In genomic region chr20:50724851-50725721, GRCh38 we compare ENCODE assay signal across 8 cellular contexts. TPM values are rescaled to one million over a fixed set of nuclear protein-coding genes. Genes with fewer than 3 reads are reported as not detected.
A peak's percentile ranks its signal among the peaks of the same experiment; 100 is the strongest.
DNase-seq lines count a peak whose midpoint lies in the region; ATAC-seq lines count a peak whose summit lies in the region.

No MANE protein-coding gene starts in this region.

- DNase-seq in AG20443 (ENCODE audit: low spot score) (peak; percentile 90), M059J (ENCODE audit: low read depth) (peak; percentile 100), anterior cingulate cortex (lab: John Stamatoyannopoulos, UW) (peak in 39 of 58 donors; percentile 4 to 72 (median 36)), kidney tubule cell (ENCODE audit: low spot score) (peak; percentile 99), midbrain (lab: John Stamatoyannopoulos, UW) (no peak)
- peak; percentile 65 to 84 (median 73) for DNase-seq in stimulated activated CD4-positive, alpha-beta T cell treated with anti-CD3 and anti-CD28 coated beads, TNF-alpha, amount 100 ng/mL, for 24 hours (ENCODE audit: low read depth in 3 of 3)

- ATAC-seq in GM21447 (IDR thresholded peaks at IDR 0.05; ENCODE audit: unreplicated experiment) = no peak
- no peak for ATAC-seq in GM21529 (IDR thresholded peaks at IDR 0.05; ENCODE audit: unreplicated experiment)

RNA-seq across cellular contexts. Expression of gene PARD6B, which starts 6.3 kb away (rescaled TPM):
- 9.4 and 16.6 TPM in 2 replicates for total RNA-seq in M059J (2014; rRNA removed; shearing (Covaris generic))

RNA-seq across cellular contexts. Expression of gene RIPOR3, which starts 33.7 kb away (rescaled TPM):
- total RNA-seq in M059J (2014; rRNA removed; shearing (Covaris generic)) = 1.5 and 1.9 TPM in 2 replicates
